In the genomic region with DNA sequence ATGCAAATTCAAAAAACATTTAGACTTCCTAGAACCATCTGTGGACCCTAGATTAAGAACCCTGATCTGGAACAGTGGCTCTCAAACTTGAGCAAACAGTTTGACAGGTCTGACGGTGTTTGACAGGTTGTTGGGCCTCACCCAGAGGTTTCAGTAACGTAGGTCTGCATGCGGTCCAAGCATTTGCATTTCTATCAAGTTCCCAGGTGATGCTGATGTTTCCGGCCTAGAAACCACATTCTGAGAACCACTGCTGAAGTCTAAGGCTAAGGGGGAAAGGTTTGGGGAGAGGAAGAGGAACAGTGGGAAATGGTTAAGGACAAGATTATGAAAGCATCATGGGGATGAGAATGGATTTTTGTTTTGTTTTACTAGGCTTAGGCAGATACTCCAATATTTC, we compare ENCODE assay signal across 1 cellular context.
TF ChIP-seq lines count a peak whose summit lies in the region.

No MANE protein-coding gene starts in this region.

TF ChIP-seq in H1, 55 proteins besides CTCF, POLR2A, EP300 and RAD21 (continued from another document):
- TF ChIP-seq CHD7 (IDR thresholded peaks at IDR 0.05; ENCODE audit: insufficient replicate concordance, low read length) (no peak), TAF7 (optimal IDR thresholded peaks at IDR 0.05; ENCODE audit: borderline replicate concordance, low read depth, low read length) (no peak)
